In the genomic region with DNA sequence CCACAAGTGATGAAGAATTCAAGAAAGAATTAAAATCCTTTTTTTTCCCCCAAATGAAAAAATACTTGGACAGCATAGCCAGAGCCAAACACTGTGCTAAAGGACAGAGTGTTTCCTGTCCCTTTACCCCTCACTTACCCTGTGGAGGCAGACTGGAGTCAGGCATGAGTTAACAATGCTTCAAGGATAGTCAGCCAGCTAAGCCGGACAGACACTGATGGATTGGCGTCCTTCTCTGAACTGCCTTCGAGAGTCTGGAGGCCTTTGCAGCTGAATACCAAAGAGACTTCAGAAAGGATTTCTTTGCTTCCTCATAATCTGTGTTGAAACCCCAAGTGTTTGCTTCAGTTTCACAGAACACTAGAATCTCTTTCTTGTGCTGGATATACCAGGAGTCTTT, we compare ENCODE assay signal across 16 cellular contexts. TPM values are rescaled to one million over a fixed set of nuclear protein-coding genes. Genes with fewer than 3 reads are reported as not detected.
A peak's percentile ranks its signal among the peaks of the same experiment; 100 is the strongest.
DNase-seq lines count a peak whose midpoint lies in the region; ATAC-seq and TF ChIP-seq lines count a peak whose summit lies in the region.
"Had no signal": no experiment of that assay in that cellular context is flagged by ENCODE, and none has a peak within 500 bp of the region (broad histone marks: within the 10 kb centered on the region; RNA-seq: fewer than 3 reads in every experiment).

No MANE protein-coding gene starts in this region.

- H3K4me3 ChIP-seq in AG10803 (ENCODE audit: low read length) (no peak overlapping the region), astrocyte of the spinal cord (ENCODE audit: low read depth, low read length) (no peak overlapping the region)
- H3K4me3 ChIP-seq: esophagus muscularis mucosa had no signal

- in situ Hi-C loops in astrocyte of the spinal cord (cut with HindIII; ENCODE audit: low sequenced_read_pairs), result no loop called here

- POLR2A ChIA-PET in T-cell (lab: Charles Lee), result no interaction called here

- CTCF ChIA-PET in T-cell (lab: Charles Lee), result interaction anchor here in 1 of 2 donors (1.2 to 1.3 kb wide), 2 partner anchors 9 to 11 kb away, joined by 3 to 6 read pairs; no protein-coding TSS in a partner anchor

- H3K4me3 Mint-ChIP-seq in mesothelial cell of epicardium, result peak overlapping the region; percentile 24
- H3K4me3 Mint-ChIP-seq in activated T-helper 1 cell treated with anti-CD3 and anti-CD28 coated beads, Interleukin-12 subunit alpha, Interleukin-12 subunit beta, Interleukin-2, Interleukin-4 antibody, amounts not matched to agents 30 ng/mL and 10 ng/mL and 1 ng/mL, durations not matched to agents 14 hours and 24 hours and 36 hours, result no peak overlapping the region
- H3K4me3 Mint-ChIP-seq in T-cell, result no peak overlapping the region
- H3K4me3 Mint-ChIP-seq: B cell, immature natural killer cell had no signal

- H3K4me1 Mint-ChIP-seq in mesothelial cell of epicardium (peaks cover 43% of the 10 kb centered on the region), T-cell (peaks cover 79 to 82% (median 80%) of the 10 kb centered on the region in 3 donors)
- H3K4me1 Mint-ChIP-seq in activated T-helper 1 cell treated with anti-CD3 and anti-CD28 coated beads, Interleukin-12 subunit alpha, Interleukin-12 subunit beta, Interleukin-2, Interleukin-4 antibody, amounts not matched to agents 30 ng/mL and 10 ng/mL and 1 ng/mL, durations not matched to agents 14 hours and 24 hours and 36 hours (ENCODE audit: low read depth), result peaks cover 60% of the 10 kb centered on the region

- peak; percentile 44 for DNase-seq in AG10803 (ENCODE audit: low read depth)
- DNase-seq in HuH-7 (ENCODE audit: low spot score), result peak; percentile 18
- DNase-seq in astrocyte of the spinal cord (ENCODE audit: low read depth, low spot score), result peak; percentile 15
- DNase-seq in mesothelial cell of epicardium (ENCODE audit: low spot score in 2 of 2, unreplicated experiment in 2 of 2), result no peak
- DNase-seq in activated T-helper 1 cell treated with anti-CD3 and anti-CD28 coated beads, Interleukin-12 subunit alpha, Interleukin-12 subunit beta, Interleukin-2, Interleukin-4 antibody, amounts not matched to agents 30 ng/mL and 10 ng/mL and 1 ng/mL, durations not matched to agents 14 hours and 24 hours and 36 hours (ENCODE audit: low spot score), result no peak
- no peak for DNase-seq in SKM-1 treated with dmso at 0.1 percent for 144 hours (lab: John Stamatoyannopoulos, UW; ENCODE audit: unreplicated experiment)
- DNase-seq in OCI-M2 (lab: John Stamatoyannopoulos, UW; ENCODE audit: unreplicated experiment), result no peak
- no peak for DNase-seq in T-cell
- DNase-seq: activated CD4-positive, alpha-beta T cell treated with anti-CD3 and anti-CD28 coated beads for 1 hour; cerebellar nuclear complex; immature natural killer cell; naive B cell; NCI-H510A had no signal

- peak overlapping the region; percentile 94 for H3K27ac Mint-ChIP-seq in mesothelial cell of epicardium
- no peak overlapping the region for H3K27ac Mint-ChIP-seq in activated T-helper 1 cell treated with anti-CD3 and anti-CD28 coated beads, Interleukin-12 subunit alpha, Interleukin-12 subunit beta, Interleukin-2, Interleukin-4 antibody, amounts not matched to agents 30 ng/mL and 10 ng/mL and 1 ng/mL, durations not matched to agents 14 hours and 24 hours and 36 hours
- H3K27ac Mint-ChIP-seq in T-cell, result no peak overlapping the region
- H3K27ac Mint-ChIP-seq: B cell, immature natural killer cell had no signal

- intact Hi-C loops in activated T-helper 1 cell treated with anti-CD3 and anti-CD28 coated beads, Interleukin-12 subunit alpha, Interleukin-12 subunit beta, Interleukin-2, Interleukin-4 antibody, amounts not matched to agents 30 ng/mL and 10 ng/mL and 1 ng/mL, durations not matched to agents 14 hours and 24 hours and 36 hours (cut with micrococcal nuclease), result no loop called here

- H3K36me3 Mint-ChIP-seq in mesothelial cell of epicardium, result no peaks in the 10 kb centered on the region
- H3K36me3 Mint-ChIP-seq in activated T-helper 1 cell treated with anti-CD3 and anti-CD28 coated beads, Interleukin-12 subunit alpha, Interleukin-12 subunit beta, Interleukin-2, Interleukin-4 antibody, amounts not matched to agents 30 ng/mL and 10 ng/mL and 1 ng/mL, durations not matched to agents 14 hours and 24 hours and 36 hours (ENCODE audit: low read depth), result peaks cover 4% of the 10 kb centered on the region
- H3K36me3 Mint-ChIP-seq in T-cell, result no peaks in the 10 kb centered on the region
- H3K36me3 Mint-ChIP-seq: immature natural killer cell, naive B cell had no signal

- H3K27me3 Mint-ChIP-seq in mesothelial cell of epicardium (ENCODE audit: low read depth) (no peaks in the 10 kb centered on the region), T-cell (no peaks in the 10 kb centered on the region)
- H3K27me3 Mint-ChIP-seq in activated T-helper 1 cell treated with anti-CD3 and anti-CD28 coated beads, Interleukin-12 subunit alpha, Interleukin-12 subunit beta, Interleukin-2, Interleukin-4 antibody, amounts not matched to agents 30 ng/mL and 10 ng/mL and 1 ng/mL, durations not matched to agents 14 hours and 24 hours and 36 hours (ENCODE audit: insufficient read depth), result no peaks in the 10 kb centered on the region
- H3K27me3 Mint-ChIP-seq: B cell, naive B cell had no signal

- no peaks in the 10 kb centered on the region for H3K9me3 Mint-ChIP-seq in mesothelial cell of epicardium
- H3K9me3 Mint-ChIP-seq in activated T-helper 1 cell treated with anti-CD3 and anti-CD28 coated beads, Interleukin-12 subunit alpha, Interleukin-12 subunit beta, Interleukin-2, Interleukin-4 antibody, amounts not matched to agents 30 ng/mL and 10 ng/mL and 1 ng/mL, durations not matched to agents 14 hours and 24 hours and 36 hours, result no peaks in the 10 kb centered on the region
- no peaks in the 10 kb centered on the region for H3K9me3 Mint-ChIP-seq in T-cell
- H3K9me3 Mint-ChIP-seq: immature natural killer cell, naive B cell had no signal

- no peak for ATAC-seq in T-cell (replicated peaks in 1 of 4)

- TF ChIP-seq CTCF in AG10803 (conservative IDR thresholded peaks at IDR 0.05; ENCODE audit: low read length) (no peak), astrocyte of the spinal cord (IDR thresholded peaks at IDR 0.05; ENCODE audit: low read depth, low read length) (no peak), mesothelial cell of epicardium (IDR thresholded peaks at IDR 0.05; ENCODE audit: unreplicated experiment) (no peak)

RNA-seq across cellular contexts. Expression of gene METTL9, which starts 4.5 kb away (rescaled TPM):
- total RNA-seq in mesothelial cell of epicardium, result 138 to 145 TPM (median 142 TPM) in 3 replicates
- total RNA-seq in activated T-helper 1 cell treated with anti-CD3 and anti-CD28 coated beads, Interleukin-12 subunit alpha, Interleukin-12 subunit beta, Interleukin-2, Interleukin-4 antibody, amounts not matched to agents 30 ng/mL and 10 ng/mL and 1 ng/mL, durations not matched to agents 14 hours and 24 hours and 36 hours, result 58.8 and 64.9 TPM in 2 replicates
- total RNA-seq in T-cell, result 10 to 100 TPM; 69.3 to 93.3 (median 75.5) TPM

RNA-seq across cellular contexts. Expression of gene IGSF6, which starts 48.5 kb away (rescaled TPM):
- total RNA-seq in mesothelial cell of epicardium (not detected in 3 replicates), T-cell (under 1 TPM; 0.15 to 0.60 (median 0.28) TPM)
- total RNA-seq in activated T-helper 1 cell treated with anti-CD3 and anti-CD28 coated beads, Interleukin-12 subunit alpha, Interleukin-12 subunit beta, Interleukin-2, Interleukin-4 antibody, amounts not matched to agents 30 ng/mL and 10 ng/mL and 1 ng/mL, durations not matched to agents 14 hours and 24 hours and 36 hours, result not detected in 2 replicates
- total RNA-seq: M059J had no signal

RNA-seq across cellular contexts. Expression of gene OTOA, which starts 59.8 kb away (rescaled TPM):
- 0.09 to 0.25 TPM (median 0.25 TPM) in 3 replicates for total RNA-seq in mesothelial cell of epicardium
- total RNA-seq in activated T-helper 1 cell treated with anti-CD3 and anti-CD28 coated beads, Interleukin-12 subunit alpha, Interleukin-12 subunit beta, Interleukin-2, Interleukin-4 antibody, amounts not matched to agents 30 ng/mL and 10 ng/mL and 1 ng/mL, durations not matched to agents 14 hours and 24 hours and 36 hours, result 0.10 TPM in 1 of 2 replicates, not detected in the other
- under 1 TPM in 3 of 5 donors, not detected in 2; 0.18 to 0.20 (median 0.19) TPM for total RNA-seq in T-cell
- total RNA-seq: M059J had no signal

Comparison
In these comparisons a context has a peak if more than half of its experiments do, and no peak if none do; other contexts are left out.
1. DNase-seq: peak in AG10803 (single experiment), HuH-7 (single experiment) and astrocyte of the spinal cord (single experiment); none in mesothelial cell of epicardium (0 of 2), activated T-helper 1 cell treated with anti-CD3 and anti-CD28 coated beads, Interleukin-12 subunit alpha, Interleukin-12 subunit beta, Interleukin-2, Interleukin-4 antibody, amounts not matched to agents 30 ng/mL and 10 ng/mL and 1 ng/mL, durations not matched to agents 14 hours and 24 hours and 36 hours (single experiment), SKM-1 treated with dmso at 0.1 percent for 144 hours (single experiment), OCI-M2 (single experiment) and T-cell (0 of 34).